ENCODE assay signal across 24 cellular contexts in the genomic region with DNA sequence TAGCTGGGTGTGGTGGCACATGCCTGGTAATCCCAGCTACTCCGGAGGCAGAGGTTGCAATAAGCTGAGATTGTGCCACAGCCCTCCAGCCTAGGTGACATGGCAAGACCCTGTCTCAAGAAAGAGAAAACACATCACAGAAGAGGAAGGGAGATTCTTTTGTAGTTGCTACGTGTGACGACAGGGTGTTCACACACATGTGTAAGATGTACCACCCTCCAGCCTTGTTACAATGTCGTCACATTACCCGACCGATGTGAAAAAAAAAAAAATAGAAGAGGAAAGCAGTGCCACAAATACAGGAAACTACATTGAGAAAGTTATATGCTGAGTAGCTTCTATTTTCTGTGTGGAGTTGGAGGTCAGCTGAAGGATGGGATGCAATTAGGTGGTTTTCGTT. TPM values are rescaled to one million over a fixed set of nuclear protein-coding genes. Genes with fewer than 3 reads are reported as not detected.
DNase-seq lines count a peak whose midpoint lies in the region; ATAC-seq and TF ChIP-seq lines count a peak whose summit lies in the region.
"Had no signal": no experiment of that assay in that cellular context is flagged by ENCODE, and none has a peak within 500 bp of the region (broad histone marks: within the 10 kb centered on the region; RNA-seq: fewer than 3 reads in every experiment).

No MANE protein-coding gene starts in this region.

- H3K9me3 ChIP-seq in CD8-positive, alpha-beta T cell (ENCODE audit: low read length), result no peaks in the 10 kb centered on the region
- no peaks in the 10 kb centered on the region for H3K9me3 ChIP-seq in lower lobe of right lung
- H3K9me3 ChIP-seq: testis, uterus had no signal

- intact Hi-C loops in activated CD4-positive, alpha-beta T cell treated with anti-CD3 and anti-CD28 coated beads, Interleukin-2, amount 10 ng/mL, durations not matched to agents 24 days and 14 days (cut with micrococcal nuclease), result no loop called here
- intact Hi-C loops in CD8-positive, alpha-beta T cell (cut with DNase I, micrococcal nuclease), result no loop called here
- intact Hi-C loops in lower lobe of right lung (cut with DNase I), result no loop called here

- no peaks in the 10 kb centered on the region for H3K27me3 ChIP-seq in CD8-positive, alpha-beta T cell (ENCODE audit: insufficient read depth, low read length)
- no peaks in the 10 kb centered on the region for H3K27me3 ChIP-seq in lower lobe of right lung (ENCODE audit: low read depth)
- H3K27me3 ChIP-seq: testis, uterus had no signal

- CTCF ChIA-PET in CD8-positive, alpha-beta T cell (lab: Charles Lee), result interaction anchor here (0.9 kb wide), 1 partner anchor 19 kb away, joined by 3 read pairs; no protein-coding TSS in a partner anchor

- H3K27ac Mint-ChIP-seq in activated CD4-positive, alpha-beta T cell treated with anti-CD3 and anti-CD28 coated beads, Interleukin-2, amount 10 ng/mL, durations not matched to agents 24 days and 14 days, result no peak overlapping the region
- peak overlapping the region; percentile 81 for H3K27ac Mint-ChIP-seq in CD8-positive, alpha-beta T cell
- H3K27ac Mint-ChIP-seq in chondrocyte (ENCODE audit: unreplicated experiment), result peak overlapping the region; percentile 59
- peak overlapping the region; percentile 25 to 90 (median 75) for H3K27ac Mint-ChIP-seq in naive thymus-derived CD8-positive, alpha-beta T cell
- H3K27ac Mint-ChIP-seq in stimulated activated memory B cell treated with anti-CD40 and anti-IgM and Interleukin-4, amounts not matched to agents 10 μg/mL and 1 μg/mL and 100 μg/mL, for 72 hours, result no peak overlapping the region
- H3K27ac Mint-ChIP-seq: B cell; stimulated activated naive B cell treated with anti-CD40 and anti-IgM and Interleukin-4, amounts not matched to agents 10 μg/mL and 1 μg/mL and 100 μg/mL, for 72 hours had no signal

- POLR2A ChIA-PET in CD8-positive, alpha-beta T cell (lab: Charles Lee), result no interaction called here
- POLR2A ChIA-PET in naive thymus-derived CD8-positive, alpha-beta T cell (lab: Charles Lee), result interaction anchor here (0.8 kb wide), 1 partner anchor 61 kb away, joined by 3 read pairs; no protein-coding TSS in a partner anchor

- ATAC-seq in CD8-positive, alpha-beta T cell, result peak; percentile 84
- peak; percentile 51 to 78 for ATAC-seq in naive thymus-derived CD8-positive, alpha-beta T cell
- ATAC-seq in stimulated activated memory B cell treated with anti-CD40 and anti-IgM and Interleukin-4, amounts not matched to agents 10 μg/mL and 1 μg/mL and 100 μg/mL, for 72 hours, result no peak
- ATAC-seq in lower lobe of right lung, result no peak
- ATAC-seq: stimulated activated naive B cell treated with anti-CD40 and anti-IgM and Interleukin-4, amounts not matched to agents 10 μg/mL and 1 μg/mL and 100 μg/mL, for 72 hours had no signal

- peaks cover 41% of the 10 kb centered on the region for H3K36me3 Mint-ChIP-seq in activated CD4-positive, alpha-beta T cell treated with anti-CD3 and anti-CD28 coated beads, Interleukin-2, amount 10 ng/mL, durations not matched to agents 24 days and 14 days (ENCODE audit: low read depth)
- H3K36me3 Mint-ChIP-seq in CD8-positive, alpha-beta T cell, result peaks cover 45% of the 10 kb centered on the region
- H3K36me3 Mint-ChIP-seq in chondrocyte (ENCODE audit: low read depth), result peaks cover 12% of the 10 kb centered on the region
- peaks cover 4 to 51% (median 22%) of the 10 kb centered on the region in 3 donors for H3K36me3 Mint-ChIP-seq in naive thymus-derived CD8-positive, alpha-beta T cell
- peaks cover 41% of the 10 kb centered on the region for H3K36me3 Mint-ChIP-seq in stimulated activated memory B cell treated with anti-CD40 and anti-IgM and Interleukin-4, amounts not matched to agents 10 μg/mL and 1 μg/mL and 100 μg/mL, for 72 hours

- no peak for TF ChIP-seq CTCF in CD8-positive, alpha-beta T cell (IDR thresholded peaks at IDR 0.05)
- TF ChIP-seq CTCF in chondrocyte (IDR thresholded peaks at IDR 0.05) (no peak), lower lobe of right lung (IDR thresholded peaks at IDR 0.05) (no peak)

- peaks cover 23% of the 10 kb centered on the region for H3K4me1 ChIP-seq in CD8-positive, alpha-beta T cell (ENCODE audit: insufficient read depth, low read length)
- H3K4me1 ChIP-seq in lower lobe of right lung, result no peaks in the 10 kb centered on the region
- H3K4me1 ChIP-seq: uterus had no signal

- no peak overlapping the region for H3K4me3 Mint-ChIP-seq in activated CD4-positive, alpha-beta T cell treated with anti-CD3 and anti-CD28 coated beads, Interleukin-2, amount 10 ng/mL, durations not matched to agents 24 days and 14 days
- H3K4me3 Mint-ChIP-seq in CD8-positive, alpha-beta T cell, result no peak overlapping the region
- no peak overlapping the region for H3K4me3 Mint-ChIP-seq in chondrocyte (ENCODE audit: unreplicated experiment)
- peak overlapping the region in 5 of 10 donors; percentile 19 to 49 (median 24) for H3K4me3 Mint-ChIP-seq in naive thymus-derived CD8-positive, alpha-beta T cell
- H3K4me3 Mint-ChIP-seq in stimulated activated memory B cell treated with anti-CD40 and anti-IgM and Interleukin-4, amounts not matched to agents 10 μg/mL and 1 μg/mL and 100 μg/mL, for 72 hours, result no peak overlapping the region
- H3K4me3 Mint-ChIP-seq: B cell; stimulated activated naive B cell treated with anti-CD40 and anti-IgM and Interleukin-4, amounts not matched to agents 10 μg/mL and 1 μg/mL and 100 μg/mL, for 72 hours had no signal

- peak; percentile 44 for DNase-seq in activated CD4-positive, alpha-beta T cell treated with anti-CD3 and anti-CD28 coated beads, Interleukin-2, amount 10 ng/mL, durations not matched to agents 24 days and 14 days
- no peak for DNase-seq in activated CD4-positive, alpha-beta T cell treated with anti-CD3 and anti-CD28 coated beads, Interleukin-2, amount 50 U/mL, for 1 hour
- DNase-seq in CD8-positive, alpha-beta T cell, result peak in 2 of 7 experiments; percentile 12 to 30
- DNase-seq in chondrocyte (ENCODE audit: low spot score) (no peak), MV-4-11 (lab: John Stamatoyannopoulos, UW) (no peak), lower lobe of right lung (no peak)
- peak in 4 of 10 donors; percentile 2 to 33 (median 16) for DNase-seq in naive thymus-derived CD8-positive, alpha-beta T cell
- DNase-seq: activated CD8-positive, alpha-beta memory T cell treated with anti-CD3 and anti-CD28 coated beads, Interleukin-2, amount 50 U/mL, for 48 hours; activated gamma-delta T cell treated with Interleukin-2 at 50 U/mL for 16 hours; H7; NCI-H1092; NCI-H1930; NCI-H2227 treated with DMSO at 0.1 percent for 48 hours; NCI-H748 treated with DMSO at 0.1 percent for 48 hours; retina; RPMI8226; stimulated activated CD4-positive, alpha-beta T cell treated with anti-CD3 and anti-CD28 coated beads, Interleukin-2, amount 100 ng/mL, for 48 hours; stimulated activated naive B cell treated with anti-CD40 and anti-IgM and Interleukin-4, amounts not matched to agents 10 μg/mL and 1 μg/mL and 100 μg/mL, for 72 hours; T-helper 1 cell; testis; uterus had no signal

- H3K9me3 Mint-ChIP-seq in activated CD4-positive, alpha-beta T cell treated with anti-CD3 and anti-CD28 coated beads, Interleukin-2, amount 10 ng/mL, durations not matched to agents 24 days and 14 days, result no peaks in the 10 kb centered on the region
- H3K9me3 Mint-ChIP-seq in CD8-positive, alpha-beta T cell, result peaks cover 4% of the 10 kb centered on the region
- H3K9me3 Mint-ChIP-seq in chondrocyte (ENCODE audit: low read depth), result no peaks in the 10 kb centered on the region
- H3K9me3 Mint-ChIP-seq in naive thymus-derived CD8-positive, alpha-beta T cell, result peaks cover 0 to 4% (median 0%) of the 10 kb centered on the region in 9 donors
- no peaks in the 10 kb centered on the region for H3K9me3 Mint-ChIP-seq in stimulated activated memory B cell treated with anti-CD40 and anti-IgM and Interleukin-4, amounts not matched to agents 10 μg/mL and 1 μg/mL and 100 μg/mL, for 72 hours

- no peaks in the 10 kb centered on the region for H3K27me3 Mint-ChIP-seq in activated CD4-positive, alpha-beta T cell treated with anti-CD3 and anti-CD28 coated beads, Interleukin-2, amount 10 ng/mL, durations not matched to agents 24 days and 14 days
- H3K27me3 Mint-ChIP-seq in CD8-positive, alpha-beta T cell (ENCODE audit: low read depth), result no peaks in the 10 kb centered on the region
- no peaks in the 10 kb centered on the region for H3K27me3 Mint-ChIP-seq in chondrocyte (ENCODE audit: low read depth)
- H3K27me3 Mint-ChIP-seq in naive thymus-derived CD8-positive, alpha-beta T cell, result no peaks in the 10 kb centered on the region
- no peaks in the 10 kb centered on the region for H3K27me3 Mint-ChIP-seq in stimulated activated memory B cell treated with anti-CD40 and anti-IgM and Interleukin-4, amounts not matched to agents 10 μg/mL and 1 μg/mL and 100 μg/mL, for 72 hours
- H3K27me3 Mint-ChIP-seq: B cell; stimulated activated naive B cell treated with anti-CD40 and anti-IgM and Interleukin-4, amounts not matched to agents 10 μg/mL and 1 μg/mL and 100 μg/mL, for 72 hours had no signal

- no peak overlapping the region for H3K27ac ChIP-seq in CD8-positive, alpha-beta T cell (ENCODE audit: low read depth, low read length)
- H3K27ac ChIP-seq in lower lobe of right lung, result no peak overlapping the region
- H3K27ac ChIP-seq: testis, uterus had no signal

- no peaks in the 10 kb centered on the region for H3K36me3 ChIP-seq in CD8-positive, alpha-beta T cell (ENCODE audit: insufficient read depth, low read length)
- peaks cover 21% of the 10 kb centered on the region for H3K36me3 ChIP-seq in lower lobe of right lung
- H3K36me3 ChIP-seq: uterus had no signal

- no peak overlapping the region for H3K4me3 ChIP-seq in CD8-positive, alpha-beta T cell (ENCODE audit: low read depth, low read length)
- no peak overlapping the region for H3K4me3 ChIP-seq in lower lobe of right lung
- H3K4me3 ChIP-seq: smooth muscle cell, testis, uterus had no signal

- H3K4me1 Mint-ChIP-seq in activated CD4-positive, alpha-beta T cell treated with anti-CD3 and anti-CD28 coated beads, Interleukin-2, amount 10 ng/mL, durations not matched to agents 24 days and 14 days, result peaks cover 13% of the 10 kb centered on the region
- H3K4me1 Mint-ChIP-seq in CD8-positive, alpha-beta T cell (ENCODE audit: low read depth), result peaks cover 46% of the 10 kb centered on the region
- peaks cover 27% of the 10 kb centered on the region for H3K4me1 Mint-ChIP-seq in chondrocyte (ENCODE audit: low read depth)
- H3K4me1 Mint-ChIP-seq in naive thymus-derived CD8-positive, alpha-beta T cell, result peaks cover 14 to 58% (median 40%) of the 10 kb centered on the region in 4 donors
- H3K4me1 Mint-ChIP-seq in stimulated activated memory B cell treated with anti-CD40 and anti-IgM and Interleukin-4, amounts not matched to agents 10 μg/mL and 1 μg/mL and 100 μg/mL, for 72 hours, result peaks cover 20% of the 10 kb centered on the region

RNA-seq across cellular contexts. Expression of a gene that starts 56.0 kb away (rescaled TPM):
- 178 and 193 TPM in 2 replicates for total RNA-seq in activated CD4-positive, alpha-beta T cell treated with anti-CD3 and anti-CD28 coated beads, Interleukin-2, amount 10 ng/mL, durations not matched to agents 24 days and 14 days
- total RNA-seq in CD8-positive, alpha-beta T cell, result 10 to 100 TPM; 50.8 to 51.1 TPM
- 30.8 to 36.6 TPM (median 36.0 TPM) in 3 replicates for total RNA-seq in chondrocyte
- 10 to 100 TPM; 48.6 to 57.1 TPM for total RNA-seq in naive thymus-derived CD8-positive, alpha-beta T cell
- 10 to 100 TPM in 1 of 3 donors, 1 to 10 TPM in 2; 8.2 to 15.3 (median 8.7) TPM for polyA plus RNA-seq in naive thymus-derived CD8-positive, alpha-beta T cell
- 48.8 TPM for total RNA-seq in lower lobe of right lung

Comparison
In these comparisons a context has a peak if more than half of its experiments do, and no peak if none do; other contexts are left out.
1. H3K27ac Mint-ChIP-seq: peak in CD8-positive, alpha-beta T cell (single experiment), chondrocyte (single experiment) and naive thymus-derived CD8-positive, alpha-beta T cell (10 of 10); none in activated CD4-positive, alpha-beta T cell treated with anti-CD3 and anti-CD28 coated beads, Interleukin-2, amount 10 ng/mL, durations not matched to agents 24 days and 14 days (single experiment) and stimulated activated memory B cell treated with anti-CD40 and anti-IgM and Interleukin-4, amounts not matched to agents 10 μg/mL and 1 μg/mL and 100 μg/mL, for 72 hours (single experiment).
2. ATAC-seq: peak in CD8-positive, alpha-beta T cell (single experiment) and naive thymus-derived CD8-positive, alpha-beta T cell (2 of 2); none in stimulated activated memory B cell treated with anti-CD40 and anti-IgM and Interleukin-4, amounts not matched to agents 10 μg/mL and 1 μg/mL and 100 μg/mL, for 72 hours (single experiment) and lower lobe of right lung (0 of 2).